1 cellular context compared by ENCODE assay signal in genomic region chr6:106608080-106608668, GRCh38.
A peak's percentile ranks its signal among the peaks of the same experiment; 100 is the strongest.
TF ChIP-seq lines count a peak whose summit lies in the region.

No MANE protein-coding gene starts in this region.

TF ChIP-seq in K562, 482 proteins besides CTCF, POLR2A, EP300 and RAD21 (continued from another document and continues in another):
- no peak for TF ChIP-seq RREB1 (CRISPR knock-in tag; IDR thresholded peaks at IDR 0.05)
- TF ChIP-seq SIN3B (IDR thresholded peaks at IDR 0.05; ENCODE audit: low read depth): no peak
- TF ChIP-seq PBX2 (CRISPR knock-in tag; IDR thresholded peaks at IDR 0.05; ENCODE audit: low read depth): no peak
- TF ChIP-seq PBX2 (tag; conservative IDR thresholded peaks at IDR 0.05; ENCODE audit: low read depth): no peak
- TF ChIP-seq TEAD4 (IDR thresholded peaks at IDR 0.05; ENCODE audit: low read length): peak; percentile 25; the same call in 1 of the 2 replicates
- no peak for TF ChIP-seq TEAD4 (CRISPR knock-in tag; IDR thresholded peaks at IDR 0.05; ENCODE audit: borderline replicate concordance)
- no peak for TF ChIP-seq NFATC3 (IDR thresholded peaks at IDR 0.05)
- no peak for TF ChIP-seq ERF (CRISPR knock-in tag; IDR thresholded peaks at IDR 0.05)
- TF ChIP-seq MTA1 (IDR thresholded peaks at IDR 0.05; ENCODE audit: borderline replicate concordance): no peak
- TF ChIP-seq CCAR2 (IDR thresholded peaks at IDR 0.05; ENCODE audit: low read depth, low read length): no peak
- TF ChIP-seq WHSC1 (IDR thresholded peaks at IDR 0.05; ENCODE audit: low read length): no peak
- TF ChIP-seq ZNF184 (CRISPR knock-in tag; IDR thresholded peaks at IDR 0.05): no peak
- TF ChIP-seq C11orf30 (IDR thresholded peaks at IDR 0.05; ENCODE audit: low read depth): no peak
- TF ChIP-seq DDX20 (tag; IDR thresholded peaks at IDR 0.05; ENCODE audit: low read depth): no peak
- no peak for TF ChIP-seq VEZF1 (CRISPR knock-in tag; IDR thresholded peaks at IDR 0.05)
- TF ChIP-seq ZNF766 (CRISPR knock-in tag; conservative IDR thresholded peaks at IDR 0.05): 0 out of 2 replicates have a peak, but pooled peaks have one; percentile 40
- no peak for TF ChIP-seq E2F3 (CRISPR knock-in tag; IDR thresholded peaks at IDR 0.05)
- TF ChIP-seq NR2C1 (IDR thresholded peaks at IDR 0.05): no peak
- TF ChIP-seq NR2C1 (tag; IDR thresholded peaks at IDR 0.05): no peak
- TF ChIP-seq ZBTB26 (CRISPR knock-in tag; IDR thresholded peaks at IDR 0.05): no peak
- TF ChIP-seq MYBL2 (IDR thresholded peaks at IDR 0.05; ENCODE audit: low read depth): no peak
- no peak for TF ChIP-seq MYBL2 (CRISPR knock-in tag; IDR thresholded peaks at IDR 0.05; ENCODE audit: borderline replicate concordance)
- 0 out of 2 replicates have a peak, but pooled peaks have one; percentile 6 for TF ChIP-seq CREM (IDR thresholded peaks at IDR 0.05; ENCODE audit: low read depth)
- TF ChIP-seq PPARD (CRISPR knock-in tag; IDR thresholded peaks at IDR 0.05): no peak
- TF ChIP-seq ZNF23 (CRISPR knock-in tag; IDR thresholded peaks at IDR 0.05): no peak
- TF ChIP-seq HNRNPUL1 (IDR thresholded peaks at IDR 0.05; ENCODE audit: low read length): no peak
- TF ChIP-seq ZNF41 (CRISPR knock-in tag; conservative IDR thresholded peaks at IDR 0.05): no peak
- no peak for TF ChIP-seq PCBP1 (IDR thresholded peaks at IDR 0.05; ENCODE audit: low read depth, low read length, poor library complexity, severe bottlenecking)
- TF ChIP-seq CHAMP1 (IDR thresholded peaks at IDR 0.05): 0 out of 2 replicates have a peak, but pooled peaks have one; percentile 26
- no peak for TF ChIP-seq ILF3 (IDR thresholded peaks at IDR 0.05; ENCODE audit: borderline replicate concordance)
- no peak for TF ChIP-seq NELFE (IDR thresholded peaks at IDR 0.05; ENCODE audit: insufficient read depth, insufficient read length)
- TF ChIP-seq SAP30 (IDR thresholded peaks at IDR 0.05; ENCODE audit: borderline replicate concordance, insufficient read depth, low read depth, low read length, poor library complexity, severe bottlenecking): no peak
- no peak for TF ChIP-seq ID3 (CRISPR knock-in tag; IDR thresholded peaks at IDR 0.05)
- TF ChIP-seq ID3 (tag; IDR thresholded peaks at IDR 0.05): no peak
- TF ChIP-seq HINFP (tag; conservative IDR thresholded peaks at IDR 0.05; ENCODE audit: low read depth): no peak
- TF ChIP-seq FOXK2 (conservative IDR thresholded peaks at IDR 0.05 in 1 of 2, IDR thresholded peaks at IDR 0.05 in 1 of 2; ENCODE audit: low read depth in 2 of 2): peak; percentile 51 to 52; a peak in 1 of 4 replicates
- TF ChIP-seq EGR1 (conservative IDR thresholded peaks at IDR 0.05): no peak
- peak; percentile 83 for TF ChIP-seq EHMT2 (IDR thresholded peaks at IDR 0.05)
- no peak for TF ChIP-seq HSF4 (CRISPR knock-in tag; IDR thresholded peaks at IDR 0.05; ENCODE audit: borderline replicate concordance)
- TF ChIP-seq PTTG1 (tag; IDR thresholded peaks at IDR 0.05; ENCODE audit: low read depth): no peak
- TF ChIP-seq PREB (CRISPR knock-in tag; IDR thresholded peaks at IDR 0.05): no peak
- no peak for TF ChIP-seq RBM17 (IDR thresholded peaks at IDR 0.05; ENCODE audit: borderline replicate concordance, low read depth, low read length)
- TF ChIP-seq HNRNPH1 (optimal IDR thresholded peaks at IDR 0.05; ENCODE audit: low read depth, low read length): no peak
- no peak for TF ChIP-seq ZFP91 (CRISPR knock-in tag; IDR thresholded peaks at IDR 0.05)
- no peak for TF ChIP-seq ZEB2 (IDR thresholded peaks at IDR 0.05)
- no peak for TF ChIP-seq PRMT5 (CRISPR knock-in tag; IDR thresholded peaks at IDR 0.05)
- no peak for TF ChIP-seq IRF9 (tag; IDR thresholded peaks at IDR 0.05)
- TF ChIP-seq ZNF57 (CRISPR knock-in tag; IDR thresholded peaks at IDR 0.05): no peak
- no peak for TF ChIP-seq NCOR1 (IDR thresholded peaks at IDR 0.05)
- TF ChIP-seq MTF1 (CRISPR knock-in tag; IDR thresholded peaks at IDR 0.05; ENCODE audit: borderline replicate concordance): no peak
